ENCODE assay signal across 8 cellular contexts in the genomic region with DNA sequence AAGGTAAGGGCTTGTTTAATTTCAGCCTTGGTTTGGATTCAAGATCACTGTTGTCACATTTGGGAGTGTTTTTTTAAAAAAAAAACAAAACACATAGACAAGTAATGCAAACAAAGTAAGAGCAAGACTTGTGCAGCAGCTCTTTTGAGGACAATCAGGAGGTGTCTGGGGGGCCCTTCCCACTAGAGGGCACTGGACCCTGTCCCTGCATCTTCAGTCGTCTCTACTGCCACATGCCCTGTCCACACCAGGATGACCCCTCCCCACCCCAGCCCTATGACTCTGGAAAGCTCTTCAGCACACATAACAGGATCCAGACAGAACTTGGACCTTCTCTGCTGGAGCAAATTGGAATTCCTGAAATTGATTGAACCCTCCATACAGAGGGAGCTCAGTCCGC.
DNase-seq lines count a peak whose midpoint lies in the region; TF ChIP-seq lines count a peak whose summit lies in the region.

No MANE protein-coding gene starts in this region.

- DNase-seq in AG09309 (ENCODE audit: low read depth), result no peak
- peak; percentile 22 for DNase-seq in GM13977 (ENCODE audit: low spot score)
- DNase-seq in NCI-H460 (ENCODE audit: extremely low read depth, low read depth), result peak; percentile 8
- peak; percentile 41 for DNase-seq in choroid plexus epithelial cell (ENCODE audit: low read depth)
- peak; percentile 23 for DNase-seq in medulla oblongata (ENCODE audit: extremely low spot score)
- no peak for DNase-seq in NCI-H128 (lab: John Stamatoyannopoulos, UW; ENCODE audit: unreplicated experiment)
- DNase-seq in cortex of kidney (lab: John Stamatoyannopoulos, UW), result no peak
- no peak for DNase-seq in cerebellar nuclear complex (lab: John Stamatoyannopoulos, UW)

- TF ChIP-seq CTCF in AG09309 (IDR thresholded peaks at IDR 0.05; ENCODE audit: control insufficient read depth, insufficient read depth, low read depth, low read length, missing control alignments) (peak; percentile 44), GM13977 (IDR thresholded peaks at IDR 0.05; ENCODE audit: extremely low read depth, insufficient read depth, missing control alignments) (peak; percentile 68), choroid plexus epithelial cell (conservative IDR thresholded peaks at IDR 0.05; ENCODE audit: low read depth, low read length) (peak; percentile 61)

- H3K4me3 ChIP-seq in AG09309 (ENCODE audit: control insufficient read depth, low read depth, low read length) (no peak overlapping the region), choroid plexus epithelial cell (ENCODE audit: low read depth, low read length) (no peak overlapping the region)

- in situ Hi-C loops in GM13977 (cut with MboI; ENCODE audit: low pct_unique_long_range_greater_than_20kb, low sequenced_read_pairs, unreplicated experiment), result no loop called here

Comparison
In these comparisons a context has a peak if more than half of its experiments do, and no peak if none do; other contexts are left out.
1. DNase-seq: peak in GM13977 (single experiment), NCI-H460 (single experiment), choroid plexus epithelial cell (single experiment) and medulla oblongata (single experiment); none in AG09309 (single experiment), NCI-H128 (single experiment), cortex of kidney (single experiment) and cerebellar nuclear complex (0 of 2).
2. Peak in every context shown above with its lines, with median percentiles within 50 percentile points of each other: CTCF ChIP-seq.